Comparison of ENCODE assay signal across 1 cellular context in the genomic region with DNA sequence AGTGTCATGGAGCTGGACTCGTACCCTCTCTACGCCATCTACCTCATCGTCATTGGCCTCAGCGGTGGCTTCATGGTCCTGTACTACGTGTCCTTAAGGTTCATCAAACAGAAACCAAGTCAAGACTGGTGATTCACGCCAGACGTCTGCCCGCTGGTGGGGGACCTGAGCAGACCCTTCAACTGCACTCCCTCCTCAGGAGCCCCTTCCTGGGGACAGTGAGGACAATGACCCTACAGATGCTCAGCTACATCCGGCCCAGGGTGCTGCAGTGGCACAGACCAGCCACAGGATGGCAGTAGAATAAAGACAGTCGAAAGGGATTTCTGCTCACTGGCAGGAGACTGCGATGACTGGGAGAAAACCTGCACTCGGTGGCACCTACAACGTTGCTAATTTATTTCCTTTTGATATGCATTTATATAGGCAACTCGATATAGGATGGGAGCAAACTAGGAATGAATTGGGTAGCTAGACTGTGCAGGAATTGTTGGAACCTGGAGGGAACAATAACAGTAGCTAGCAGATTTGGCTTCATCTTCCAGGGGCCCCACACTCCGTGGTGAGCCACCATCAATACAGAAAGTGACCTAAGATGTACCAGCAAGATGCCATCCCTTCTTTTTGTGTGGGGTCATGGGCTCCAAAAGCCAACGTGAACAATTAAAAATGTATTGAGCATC.
TF ChIP-seq lines count a peak whose summit lies in the region.

No MANE protein-coding gene starts in this region.

TF ChIP-seq in GM23338, 12 proteins besides CTCF, POLR2A, EP300 and RAD21 (continued from another document):
- TF ChIP-seq, protein P1, sequence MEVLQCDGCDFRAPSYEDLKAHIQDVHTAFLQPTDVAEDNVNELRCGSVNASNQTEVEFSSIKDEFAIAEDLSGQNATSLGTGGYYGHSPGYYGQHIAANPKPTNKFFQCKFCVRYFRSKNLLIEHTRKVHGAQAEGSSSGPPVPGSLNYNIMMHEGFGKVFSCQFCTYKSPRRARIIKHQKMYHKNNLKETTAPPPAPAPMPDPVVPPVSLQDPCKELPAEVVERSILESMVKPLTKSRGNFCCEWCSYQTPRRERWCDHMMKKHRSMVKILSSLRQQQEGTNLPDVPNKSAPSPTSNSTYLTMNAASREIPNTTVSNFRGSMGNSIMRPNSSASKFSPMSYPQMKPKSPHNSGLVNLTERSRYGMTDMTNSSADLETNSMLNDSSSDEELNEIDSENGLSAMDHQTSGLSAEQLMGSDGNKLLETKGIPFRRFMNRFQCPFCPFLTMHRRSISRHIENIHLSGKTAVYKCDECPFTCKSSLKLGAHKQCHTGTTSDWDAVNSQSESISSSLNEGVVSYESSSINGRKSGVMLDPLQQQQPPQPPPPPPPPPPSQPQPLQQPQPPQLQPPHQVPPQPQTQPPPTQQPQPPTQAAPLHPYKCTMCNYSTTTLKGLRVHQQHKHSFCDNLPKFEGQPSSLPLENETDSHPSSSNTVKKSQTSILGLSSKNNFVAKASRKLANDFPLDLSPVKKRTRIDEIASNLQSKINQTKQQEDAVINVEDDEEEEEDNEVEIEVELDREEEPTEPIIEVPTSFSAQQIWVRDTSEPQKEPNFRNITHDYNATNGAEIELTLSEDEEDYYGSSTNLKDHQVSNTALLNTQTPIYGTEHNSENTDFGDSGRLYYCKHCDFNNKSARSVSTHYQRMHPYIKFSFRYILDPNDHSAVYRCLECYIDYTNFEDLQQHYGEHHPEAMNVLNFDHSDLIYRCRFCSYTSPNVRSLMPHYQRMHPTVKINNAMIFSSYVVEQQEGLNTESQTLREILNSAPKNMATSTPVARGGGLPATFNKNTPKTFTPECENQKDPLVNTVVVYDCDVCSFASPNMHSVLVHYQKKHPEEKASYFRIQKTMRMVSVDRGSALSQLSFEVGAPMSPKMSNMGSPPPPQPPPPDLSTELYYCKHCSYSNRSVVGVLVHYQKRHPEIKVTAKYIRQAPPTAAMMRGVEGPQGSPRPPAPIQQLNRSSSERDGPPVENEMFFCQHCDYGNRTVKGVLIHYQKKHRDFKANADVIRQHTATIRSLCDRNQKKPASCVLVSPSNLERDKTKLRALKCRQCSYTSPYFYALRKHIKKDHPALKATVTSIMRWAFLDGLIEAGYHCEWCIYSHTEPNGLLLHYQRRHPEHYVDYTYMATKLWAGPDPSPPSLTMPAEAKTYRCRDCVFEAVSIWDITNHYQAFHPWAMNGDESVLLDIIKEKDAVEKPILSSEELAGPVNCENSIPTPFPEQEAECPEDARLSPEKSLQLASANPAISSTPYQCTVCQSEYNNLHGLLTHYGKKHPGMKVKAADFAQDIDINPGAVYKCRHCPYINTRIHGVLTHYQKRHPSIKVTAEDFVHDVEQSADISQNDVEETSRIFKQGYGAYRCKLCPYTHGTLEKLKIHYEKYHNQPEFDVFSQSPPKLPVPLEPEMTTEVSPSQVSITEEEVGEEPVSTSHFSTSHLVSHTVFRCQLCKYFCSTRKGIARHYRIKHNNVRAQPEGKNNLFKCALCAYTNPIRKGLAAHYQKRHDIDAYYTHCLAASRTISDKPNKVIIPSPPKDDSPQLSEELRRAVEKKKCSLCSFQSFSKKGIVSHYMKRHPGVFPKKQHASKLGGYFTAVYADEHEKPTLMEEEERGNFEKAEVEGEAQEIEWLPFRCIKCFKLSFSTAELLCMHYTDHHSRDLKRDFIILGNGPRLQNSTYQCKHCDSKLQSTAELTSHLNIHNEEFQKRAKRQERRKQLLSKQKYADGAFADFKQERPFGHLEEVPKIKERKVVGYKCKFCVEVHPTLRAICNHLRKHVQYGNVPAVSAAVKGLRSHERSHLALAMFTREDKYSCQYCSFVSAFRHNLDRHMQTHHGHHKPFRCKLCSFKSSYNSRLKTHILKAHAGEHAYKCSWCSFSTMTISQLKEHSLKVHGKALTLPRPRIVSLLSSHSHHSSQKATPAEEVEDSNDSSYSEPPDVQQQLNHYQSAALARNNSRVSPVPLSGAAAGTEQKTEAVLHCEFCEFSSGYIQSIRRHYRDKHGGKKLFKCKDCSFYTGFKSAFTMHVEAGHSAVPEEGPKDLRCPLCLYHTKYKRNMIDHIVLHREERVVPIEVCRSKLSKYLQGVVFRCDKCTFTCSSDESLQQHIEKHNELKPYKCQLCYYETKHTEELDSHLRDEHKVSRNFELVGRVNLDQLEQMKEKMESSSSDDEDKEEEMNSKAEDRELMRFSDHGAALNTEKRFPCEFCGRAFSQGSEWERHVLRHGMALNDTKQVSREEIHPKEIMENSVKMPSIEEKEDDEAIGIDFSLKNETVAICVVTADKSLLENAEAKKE (CRISPR knock-in tag; IDR thresholded peaks at IDR 0.05) = no peak
- TF ChIP-seq EZH2phosphoT487 (IDR thresholded peaks at IDR 0.05; ENCODE audit: unreplicated experiment) = no peak
